Comparison of ENCODE assay signal across 9 cellular contexts in the genomic region with DNA sequence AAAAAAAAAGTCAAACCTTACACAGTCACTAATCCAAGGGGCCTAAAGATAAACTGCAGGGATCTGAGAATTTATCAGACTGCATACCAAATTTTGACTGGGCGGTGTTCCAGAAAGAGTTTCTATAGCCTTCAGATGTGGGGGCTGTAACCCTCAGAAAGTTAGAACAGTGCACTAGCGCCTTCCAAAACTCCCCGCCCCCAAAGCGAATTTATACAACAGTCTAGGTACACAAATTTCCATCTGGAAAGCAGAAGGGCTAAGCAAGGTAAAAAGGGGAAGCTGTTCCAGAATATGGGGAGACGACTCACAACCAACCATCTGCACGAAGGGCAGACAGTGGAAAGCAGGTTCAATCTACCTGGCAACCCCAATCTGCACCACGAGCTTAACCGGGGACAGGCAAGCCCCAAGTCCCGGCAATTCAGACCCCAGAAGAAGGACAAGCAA. TPM values are rescaled to one million over a fixed set of nuclear protein-coding genes. Genes with fewer than 3 reads are reported as not detected.
DNase-seq lines count a peak whose midpoint lies in the region; ATAC-seq and FAIRE-seq lines count a peak whose summit lies in the region.
"Had no signal": no experiment of that assay in that cellular context is flagged by ENCODE, and none has a peak within 500 bp of the region (broad histone marks: within the 10 kb centered on the region; RNA-seq: fewer than 3 reads in every experiment).

No MANE protein-coding gene starts in this region.

- H3K4me3 Mint-ChIP-seq in activated CD8-positive, alpha-beta memory T cell treated with anti-CD3 and anti-CD28 coated beads, Interleukin-2, amount 10 ng/mL, durations not matched to agents 7 days and 5 days, result peak overlapping the region; percentile 94

- peaks cover 25% of the 10 kb centered on the region for H3K36me3 Mint-ChIP-seq in activated CD8-positive, alpha-beta memory T cell treated with anti-CD3 and anti-CD28 coated beads, Interleukin-2, amount 10 ng/mL, durations not matched to agents 7 days and 5 days

- DNase-seq in activated CD8-positive, alpha-beta memory T cell treated with anti-CD3 and anti-CD28 coated beads, Interleukin-2, amount 10 ng/mL, durations not matched to agents 7 days and 5 days, result no peak
- no peak for DNase-seq in activated CD8-positive, alpha-beta memory T cell treated with anti-CD3 and anti-CD28 coated beads, Interleukin-2, amount 50 U/mL, for 4 hours
- no peak for DNase-seq in Jurkat, Clone E6-1 (ENCODE audit: low read depth, low spot score)
- peak; percentile 31 for DNase-seq in activated naive CD4-positive, alpha-beta T cell treated with anti-CD3 and anti-CD28 coated beads, Interleukin-2, amount 50 U/mL, for 16 hours
- DNase-seq in hepatic stellate cell (ENCODE audit: low spot score), result peak; percentile 12
- DNase-seq in RCC 7860 (ENCODE audit: low spot score), result no peak
- no peak for DNase-seq in islet precursor cell

- CTCF ChIA-PET in activated CD8-positive, alpha-beta memory T cell treated with anti-CD3 and anti-CD28 coated beads, Interleukin-2, amount 10 ng/mL, durations not matched to agents 7 days and 5 days (lab: Charles Lee), result interaction anchor here (0.8 to 6.1 kb wide), 18 partner anchors 10 to 231 kb away, joined by 3 to 71 read pairs (median 4); no protein-coding TSS in a partner anchor

- no peaks in the 10 kb centered on the region for H3K9me3 Mint-ChIP-seq in activated CD8-positive, alpha-beta memory T cell treated with anti-CD3 and anti-CD28 coated beads, Interleukin-2, amount 10 ng/mL, durations not matched to agents 7 days and 5 days (ENCODE audit: low read depth)

- H3K27ac Mint-ChIP-seq in activated CD8-positive, alpha-beta memory T cell treated with anti-CD3 and anti-CD28 coated beads, Interleukin-2, amount 10 ng/mL, durations not matched to agents 7 days and 5 days, result peak overlapping the region; percentile 71

- peaks cover 46% of the 10 kb centered on the region for H3K4me1 Mint-ChIP-seq in activated CD8-positive, alpha-beta memory T cell treated with anti-CD3 and anti-CD28 coated beads, Interleukin-2, amount 10 ng/mL, durations not matched to agents 7 days and 5 days

- no peak for FAIRE-seq in RCC 7860 (lab: Jason Lieb, UNC)

- no peaks in the 10 kb centered on the region for H3K27me3 Mint-ChIP-seq in activated CD8-positive, alpha-beta memory T cell treated with anti-CD3 and anti-CD28 coated beads, Interleukin-2, amount 10 ng/mL, durations not matched to agents 7 days and 5 days

- no peak for ATAC-seq in activated CD8-positive, alpha-beta memory T cell treated with anti-CD3 and anti-CD28 coated beads, Interleukin-2, amount 10 ng/mL, durations not matched to agents 7 days and 5 days

- H3K27ac ChIP-seq in skin epidermis, result peak overlapping the region in 19 of 21 experiments; percentile 53 to 94 (median 80)

- H3K4me3 ChIP-seq in Jurkat, Clone E6-1 (ENCODE audit: low read length), result peak overlapping the region; percentile 58
- peak overlapping the region; percentile 52 to 99 (median 80) for H3K4me3 ChIP-seq in skin epidermis

RNA-seq across cellular contexts. Expression of gene ERMP1, which starts 0.8 kb away (rescaled TPM):
- total RNA-seq in activated CD8-positive, alpha-beta memory T cell treated with anti-CD3 and anti-CD28 coated beads, Interleukin-2, amount 10 ng/mL, durations not matched to agents 7 days and 5 days, result 10 to 100 TPM; 25.0 to 32.3 TPM
- polyA plus RNA-seq in Jurkat, Clone E6-1 (2012; ENCODE audit: insufficient read depth, insufficient read length), result 5.8 TPM

RNA-seq across cellular contexts. Expression of gene MLANA, which starts 58.6 kb away (rescaled TPM):
- not detected for total RNA-seq in activated CD8-positive, alpha-beta memory T cell treated with anti-CD3 and anti-CD28 coated beads, Interleukin-2, amount 10 ng/mL, durations not matched to agents 7 days and 5 days
- 0.36 TPM for polyA plus RNA-seq in Jurkat, Clone E6-1 (2012; ENCODE audit: insufficient read depth, insufficient read length)
- polyA plus RNA-seq: adipose tissue had no signal

Comparison
In these comparisons a context has a peak if more than half of its experiments do, and no peak if none do; other contexts are left out.
1. DNase-seq: peak in activated naive CD4-positive, alpha-beta T cell treated with anti-CD3 and anti-CD28 coated beads, Interleukin-2, amount 50 U/mL, for 16 hours (single experiment) and hepatic stellate cell (single experiment); none in activated CD8-positive, alpha-beta memory T cell treated with anti-CD3 and anti-CD28 coated beads, Interleukin-2, amount 10 ng/mL, durations not matched to agents 7 days and 5 days (single experiment), activated CD8-positive, alpha-beta memory T cell treated with anti-CD3 and anti-CD28 coated beads, Interleukin-2, amount 50 U/mL, for 4 hours (single experiment), Jurkat, Clone E6-1 (single experiment), RCC 7860 (single experiment) and islet precursor cell (single experiment).